ENCODE assay signal across 12 cellular contexts in the genomic region with DNA sequence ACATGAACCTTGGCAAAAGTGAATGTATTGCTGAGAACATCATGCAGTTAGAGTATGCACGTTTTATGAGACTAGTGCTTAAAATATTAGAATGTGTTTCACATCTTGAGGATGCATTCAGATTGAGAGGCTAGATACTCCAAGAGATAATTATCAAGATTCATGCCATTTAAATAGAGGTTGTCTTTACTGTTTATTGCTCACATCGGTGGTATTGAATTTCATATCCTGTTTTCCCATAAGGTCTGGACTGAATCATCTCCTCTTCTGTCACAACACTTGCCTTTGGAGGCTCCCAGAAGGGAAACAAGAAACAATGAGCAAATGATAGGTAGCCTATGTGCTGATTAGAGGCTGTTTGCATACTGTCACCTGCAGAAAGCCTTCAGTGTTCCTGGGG.
DNase-seq lines count a peak whose midpoint lies in the region; ATAC-seq and TF ChIP-seq lines count a peak whose summit lies in the region.
"Had no signal": no experiment of that assay in that cellular context is flagged by ENCODE, and none has a peak within 500 bp of the region (broad histone marks: within the 10 kb centered on the region; RNA-seq: fewer than 3 reads in every experiment).

No MANE protein-coding gene starts in this region.

- no peaks in the 10 kb centered on the region for H3K36me3 ChIP-seq in smooth muscle cell (ENCODE audit: low read depth)
- H3K36me3 ChIP-seq: SJSA1 had no signal

- no peak overlapping the region for H3K9ac ChIP-seq in smooth muscle cell (ENCODE audit: low read depth)

- H3K9me3 ChIP-seq in smooth muscle cell (replicated peaks; ENCODE audit: low read depth) = no peaks in the 10 kb centered on the region
- H3K9me3 ChIP-seq: SJSA1 had no signal

- peak overlapping the region; percentile 37 for H3K27ac ChIP-seq in smooth muscle cell (ENCODE audit: low read depth)
- H3K27ac ChIP-seq: SJSA1 had no signal

- no peak for ATAC-seq in HG03460 (IDR thresholded peaks at IDR 0.05; ENCODE audit: unreplicated experiment)

- peak; percentile 80 for DNase-seq in NCI-H2171 treated with DMSO at 0.1 percent for 48 hours (lab: John Stamatoyannopoulos, UW)
- no peak for DNase-seq in NCI-H2171 (lab: John Stamatoyannopoulos, UW)
- DNase-seq in NCI-H510A (lab: John Stamatoyannopoulos, UW) = peak; percentile 19
- peak; percentile 83 for DNase-seq in dermis blood vessel endothelial cell
- DNase-seq in smooth muscle cell (lab: John Stamatoyannopoulos, UW; ENCODE audit: unreplicated experiment) = no peak
- no peak for DNase-seq in NCI-H1436 (lab: John Stamatoyannopoulos, UW)
- no peak for DNase-seq in stimulated activated CD4-positive, alpha-beta T cell treated with anti-CD3 and anti-CD28 coated beads, Interleukin-15, amount 100 ng/mL, for 24 hours
- DNase-seq: activated CD4-positive, CD25-positive, alpha-beta regulatory T cell treated with anti-CD3 and anti-CD28 coated beads, Interleukin-2, amount 50 U/mL, for 72 hours; central memory CD4-positive, alpha-beta T cell; stimulated activated CD4-positive, alpha-beta T cell treated with anti-CD3 and anti-CD28 coated beads, Interleukin-2, amount 100 ng/mL, for 48 hours had no signal

- H4K20me1 ChIP-seq in smooth muscle cell (ENCODE audit: low read depth) = no peaks in the 10 kb centered on the region

- no peaks in the 10 kb centered on the region for H3F3A ChIP-seq in smooth muscle cell (ENCODE audit: low read depth)

- TF ChIP-seq CTCF in smooth muscle cell (IDR thresholded peaks at IDR 0.05; ENCODE audit: borderline replicate concordance, insufficient read depth, poor library complexity, severe bottlenecking) = no peak

- 50% methylated on average over 2 of the region's 2 CpGs for WGBS in smooth muscle cell (ENCODE audit: low lambda C conversion rate)

- H3K4me3 ChIP-seq in smooth muscle cell = no peak overlapping the region
- H3K4me3 ChIP-seq: SJSA1 had no signal

- no peaks in the 10 kb centered on the region for H3K4me1 ChIP-seq in smooth muscle cell (ENCODE audit: low read depth)

- no peak overlapping the region for H2AFZ ChIP-seq in smooth muscle cell (ENCODE audit: low read depth)

- no peaks in the 10 kb centered on the region for H3K27me3 ChIP-seq in smooth muscle cell (ENCODE audit: low read depth)
- H3K27me3 ChIP-seq: SJSA1 had no signal

- no peaks in the 10 kb centered on the region for H3K79me2 ChIP-seq in smooth muscle cell (ENCODE audit: low read depth)

- H3K4me2 ChIP-seq in smooth muscle cell = no peak overlapping the region

Comparison
In these comparisons a context has a peak if more than half of its experiments do, and no peak if none do; other contexts are left out.
1. DNase-seq: peak in NCI-H2171 treated with DMSO at 0.1 percent for 48 hours (single experiment), NCI-H510A (single experiment) and dermis blood vessel endothelial cell (single experiment); none in NCI-H2171 (single experiment), smooth muscle cell (single experiment), NCI-H1436 (single experiment) and stimulated activated CD4-positive, alpha-beta T cell treated with anti-CD3 and anti-CD28 coated beads, Interleukin-15, amount 100 ng/mL, for 24 hours (single experiment).